ENCODE assay signal across 14 cellular contexts in genomic region chr5:147906326-147907095, GRCh38. TPM values are rescaled to one million over a fixed set of nuclear protein-coding genes. Genes with fewer than 3 reads are reported as not detected.
DNase-seq lines count a peak whose midpoint lies in the region; ATAC-seq, FAIRE-seq and TF ChIP-seq lines count a peak whose summit lies in the region.
"Had no signal": no experiment of that assay in that cellular context is flagged by ENCODE, and none has a peak within 500 bp of the region (broad histone marks: within the 10 kb centered on the region; RNA-seq: fewer than 3 reads in every experiment).

TSS of gene C5orf46 (minus strand) at chr5:147906538. CDS start at chr5:147906501, 37 bp downstream.

- no peaks in the 10 kb centered on the region for H3K9me3 Mint-ChIP-seq in natural killer cell
- H3K9me3 Mint-ChIP-seq: activated naive CD4-positive, alpha-beta T cell treated with anti-CD3 and anti-CD28 coated beads for 36 hours had no signal

- H3K27ac Mint-ChIP-seq in natural killer cell = no peak within 1 kb of the TSS
- H3K27ac Mint-ChIP-seq: activated naive CD4-positive, alpha-beta T cell treated with anti-CD3 and anti-CD28 coated beads for 36 hours; progenitor cell of endocrine pancreas had no signal

- peak within 1 kb of the TSS; percentile 69 for H3K27ac ChIP-seq in RWPE2 (ENCODE audit: poor library complexity, severe bottlenecking)

- no peaks in the 10 kb centered on the region for H3K36me3 ChIP-seq in RWPE2 (ENCODE audit: low read depth)

- intact Hi-C loops in head of caudate nucleus (cut with DNase I) = no loop called here
- intact Hi-C loops in natural killer cell (cut with micrococcal nuclease) = no loop called here

- H3K4me3 Mint-ChIP-seq in natural killer cell = no peak within 1 kb of the TSS
- H3K4me3 Mint-ChIP-seq: activated naive CD4-positive, alpha-beta T cell treated with anti-CD3 and anti-CD28 coated beads for 36 hours had no signal

- no peaks in the 10 kb centered on the region for H3K4me1 Mint-ChIP-seq in natural killer cell

- FAIRE-seq in D721Med (lab: Jason Lieb, UNC) = no peak
- FAIRE-seq: endometrium, GM19239 had no signal

- H3K4me1 ChIP-seq in RWPE2 (ENCODE audit: insufficient read depth, poor library complexity, severe bottlenecking) = peaks cover 30% of the 10 kb centered on the region

- DNase-seq in Daoy (ENCODE audit: low read depth) (peak; percentile 55), RWPE2 (ENCODE audit: low spot score) (no peak), myocyte (ENCODE audit: low read depth) (peak; percentile 3), head of caudate nucleus (no peak), D721Med (ENCODE audit: insufficient read length, low spot score) (no peak), natural killer cell (no peak)
- DNase-seq: activated CD4-positive, alpha-beta T cell treated with anti-CD3 and anti-CD28 coated beads for 1 hour; activated naive CD4-positive, alpha-beta T cell treated with anti-CD3 and anti-CD28 coated beads for 36 hours; NCI-H2081 had no signal

- peaks cover 0 to 2% of the 10 kb centered on the region in 2 donors for H3K27me3 Mint-ChIP-seq in natural killer cell (ENCODE audit: low read depth in 2 of 2)
- H3K27me3 Mint-ChIP-seq: progenitor cell of endocrine pancreas had no signal

- TF ChIP-seq CTCF in RWPE2 (IDR thresholded peaks at IDR 0.05; ENCODE audit: poor library complexity, severe bottlenecking) = no peak
- no peak for TF ChIP-seq CTCF in D721Med (IDR thresholded peaks at IDR 0.05; ENCODE audit: insufficient read depth, missing control alignments)
- TF ChIP-seq CTCF in natural killer cell (IDR thresholded peaks at IDR 0.05) = no peak

- no peaks in the 10 kb centered on the region for H3K27me3 ChIP-seq in RWPE2 (ENCODE audit: insufficient read depth, poor library complexity, severe bottlenecking)

- H3K36me3 Mint-ChIP-seq in natural killer cell = no peaks in the 10 kb centered on the region

- ATAC-seq in RWPE2 (ENCODE audit: low read depth) (peak; percentile 95), esophagus mucosa (peak; percentile 58), GM19455 (IDR thresholded peaks at IDR 0.05; ENCODE audit: unreplicated experiment) (no peak), natural killer cell (no peak)

- H3K9me3 ChIP-seq in RWPE2 (ENCODE audit: severe bottlenecking) = no peaks in the 10 kb centered on the region

- H3K4me3 ChIP-seq in RWPE2 (ENCODE audit: severe bottlenecking) = no peak within 1 kb of the TSS

RNA-seq across cellular contexts. Expression of gene C5orf46, which starts in this region (rescaled TPM):
- 2.6 TPM in 1 of 2 replicates, not detected in the other for total RNA-seq in Daoy (2014; rRNA removed; shearing (Covaris generic))
- 0.36 TPM for total RNA-seq in esophagus mucosa
- not detected in 2 replicates for total RNA-seq in myocyte
- polyA plus RNA-seq in myocyte (2012) = 25.7 TPM
- not detected for total RNA-seq in natural killer cell
- total RNA-seq: activated naive CD4-positive, alpha-beta T cell treated with anti-CD3 and anti-CD28 coated beads for 36 hours; progenitor cell of endocrine pancreas had no signal

Comparison
In these comparisons a context has a peak if more than half of its experiments do, and no peak if none do; other contexts are left out.
1. Peak in ATAC-seq in esophagus mucosa; RNA of the gene not detected or under 1 TPM.
2. DNase-seq: peak in Daoy (single experiment) and myocyte (single experiment); none in RWPE2 (single experiment), head of caudate nucleus (0 of 42), D721Med (single experiment) and natural killer cell (single experiment).